Comparison of ENCODE assay signal across 8 cellular contexts in genomic region chr5:95631991-95632675, GRCh38. TPM values are rescaled to one million over a fixed set of nuclear protein-coding genes. Genes with fewer than 3 reads are reported as not detected.
DNase-seq lines count a peak whose midpoint lies in the region; ATAC-seq, FAIRE-seq and TF ChIP-seq lines count a peak whose summit lies in the region.

No MANE protein-coding gene starts in this region.

- intact Hi-C loops in GM12878 (cut with micrococcal nuclease; ENCODE audit: unreplicated experiment) (no loop called here), sciatic nerve (cut with DNase I) (no loop called here)

- no peak overlapping the region for H3K9ac ChIP-seq in GM12878 (ENCODE audit: control insufficient read depth, insufficient read depth, low read length)

- H3K27me3 ChIP-seq in GM12878 (replicated peaks in 1 of 2; ENCODE audit: control insufficient read depth in 2 of 2, insufficient read depth in 2 of 2, low read length in 1 of 2): no peaks in the 10 kb centered on the region

- H3K36me3 ChIP-seq in GM12878 (ENCODE audit: control insufficient read depth in 2 of 2, insufficient read depth in 2 of 2, low read length in 1 of 2): no peaks in the 10 kb centered on the region

- TF ChIP-seq CTCF in GM12878 (IDR thresholded peaks at IDR 0.05 in 2 of 3, conservative IDR thresholded peaks at IDR 0.05 in 1 of 3; ENCODE audit: control insufficient read depth in 2 of 3, extremely low read depth in 1 of 3, insufficient read depth in 1 of 3, low read depth in 3 of 3, low read length in 3 of 3): no peak

- TF ChIP-seq POLR2A in GM12878 (IDR thresholded peaks at IDR 0.05; ENCODE audit: low read depth, low read length): peak; percentile 61

- ATAC-seq in GM19324 (IDR thresholded peaks at IDR 0.05; ENCODE audit: low FRiP score, unreplicated experiment): peak; percentile 70
- ATAC-seq in HG03103 (IDR thresholded peaks at IDR 0.05; ENCODE audit: low read depth, unreplicated experiment): peak; percentile 81
- peak; percentile 98 for ATAC-seq in GM12878
- ATAC-seq in sciatic nerve: peak; percentile 55

- peak; percentile 75 for FAIRE-seq in GM12878 (lab: Jason Lieb, UNC)

- BruUV-seq in GM12878 (replicated peaks; lab: Mats Ljungman, UMichigan): no TSS peak

- TF ChIP-seq RAD21 in GM12878 (IDR thresholded peaks at IDR 0.05; ENCODE audit: insufficient read depth, low read depth, low read length): no peak

- no peak overlapping the region for H3K27ac ChIP-seq in GM12878 (ENCODE audit: control insufficient read depth, insufficient read depth)

- SMC1A ChIA-PET in GM12878 (lab: Charles Lee; ENCODE audit: uncharacterized antibody, unreplicated experiment): interaction anchor here (0.6 to 2.7 kb wide), 8 partner anchors 9 to 596 kb away, joined by 3 to 14 read pairs (median 3); no protein-coding TSS in a partner anchor

- DNase-seq in T-helper 9 cell (peak; percentile 53), GM12878 (ENCODE audit: low read depth, low spot score) (no peak), sciatic nerve (ENCODE audit: low spot score) (no peak), C1 segment of cervical spinal cord (lab: John Stamatoyannopoulos, UW) (no peak), NCI-H748 treated with DMSO at 0.1 percent for 48 hours (lab: John Stamatoyannopoulos, UW) (no peak), NCI-H2081 treated with DMSO at 0.1 percent for 48 hours (lab: John Stamatoyannopoulos, UW) (no peak)

- H3K4me1 ChIP-seq in GM12878 (ENCODE audit: control insufficient read depth, insufficient read depth, low read length): peaks cover 8% of the 10 kb centered on the region; the same call in 1 of the 2 replicates

- H3K4me2 ChIP-seq in GM12878 (ENCODE audit: control insufficient read depth, insufficient read depth): no peak overlapping the region

- H3K79me2 ChIP-seq in GM12878 (ENCODE audit: control insufficient read depth, insufficient read depth, low read length): no peaks in the 10 kb centered on the region

- H4K20me1 ChIP-seq in GM12878 (ENCODE audit: control insufficient read depth, insufficient read depth): no peaks in the 10 kb centered on the region

- peak overlapping the region; percentile 88 for H2AFZ ChIP-seq in GM12878 (ENCODE audit: control insufficient read depth, low read depth, low read length)

- RAD21 ChIA-PET in GM12878 (lab: Charles Lee; ENCODE audit: unreplicated experiment): interaction anchor here (1.1 kb wide), 1 partner anchor 12 kb away, joined by 3 read pairs; no protein-coding TSS in a partner anchor

- in situ Hi-C loops in GM12878 (cut with MboI): no loop called here

- H3K4me3 ChIP-seq in GM12878: no peak overlapping the region

- CTCF ChIA-PET in GM12878 (lab: Yijun Ruan, JAX): interaction anchor here (0.6 to 2.1 kb wide), 5 partner anchors 9 to 99 kb away, joined by 4 to 20 read pairs (median 4); partner anchors contain the start of genes RFESD and RHOBTB3

- peaks cover 6% of the 10 kb centered on the region; the same call in 2 of the 3 replicates for H3K9me3 ChIP-seq in GM12878 (replicated peaks; ENCODE audit: control insufficient read depth, insufficient read depth, low read length)

- TF ChIP-seq EP300 in GM12878 (IDR thresholded peaks at IDR 0.05; ENCODE audit: borderline replicate concordance in 1 of 2, control insufficient read depth in 1 of 2, low read depth in 2 of 2, low read length in 2 of 2): no peak

- POLR2A ChIA-PET in GM12878 (lab: Charles Lee): no interaction called here

- WGBS in GM12878 (ENCODE audit: insufficient coverage, insufficient replicate concordance, low lambda C conversion rate, missing lambda C conversion rate): 74% methylated on average over 4 of the region's 4 CpGs

TF ChIP-seq in GM12878, 131 proteins besides CTCF, POLR2A, EP300 and RAD21 (continues in another document):
- TF ChIP-seq ZNF24 (IDR thresholded peaks at IDR 0.05): no peak

RNA-seq across cellular contexts. Expression of gene GPR150, which starts 12.2 kb away (rescaled TPM):
- total RNA-seq in GM12878 (2013; cell fraction: nucleolus; rRNA removed): 1.4 TPM in 2 replicates
- 0.82 and 1.1 TPM in 2 replicates for total RNA-seq in GM12878 (2014; rRNA removed)
- 0.13 and 0.18 TPM in 2 replicates for total RNA-seq in GM12878 (2014; rRNA removed; fragmentation: Illumina TruSeq; extraction: Trizol)
- total RNA-seq in GM12878 (2021): 0.92 and 1.3 TPM in 2 replicates
- polyA plus RNA-seq in GM12878 (2011; ENCODE audit: low read depth): 0.12 TPM
- 0.08 and 0.16 TPM in 2 replicates for polyA plus RNA-seq in GM12878 (2011; rRNA removed)
- 0.12 TPM in 2 replicates for polyA plus RNA-seq in GM12878 (2011; cell fraction: cytosol; rRNA removed)
- polyA plus RNA-seq in GM12878 (2011; cell fraction: nucleus; rRNA removed): 0.67 TPM in 2 replicates
- 0.46 and 0.49 TPM in 2 replicates for polyA plus RNA-seq in GM12878 (2012)
- polyA plus RNA-seq in GM12878 (2014; fragmentation: Illumina TruSeq; extraction: Trizol): 0.37 and 0.43 TPM in 2 replicates
- under 1 TPM in 1 of 2 experiments, not detected in 1; 0.13 TPM for polyA plus RNA-seq in GM12878 (2014; fragmentation: Nextera tagmentation; extraction: Ambion mirVana)
- polyA plus RNA-seq in GM12878 (2014; rRNA removed): 0.77 and 1.1 TPM in 2 replicates
- under 1 TPM; 0.16 to 0.76 TPM for polyA plus RNA-seq in GM12878 (2016; fragmentation: Nextera tagmentation; extraction: Ambion mirVana)
- 0.15 TPM in 1 of 2 replicates, not detected in the other for polyA minus RNA-seq in GM12878 (2011; rRNA and poly(A)+ RNA removed)
- polyA minus RNA-seq in GM12878 (2011; cell fraction: cytosol; rRNA and poly(A)+ RNA removed): not detected in 2 replicates
- 0.97 and 1.4 TPM in 2 replicates for polyA minus RNA-seq in GM12878 (2011; cell fraction: nucleus; rRNA and poly(A)+ RNA removed)
- total RNA-seq in sciatic nerve: 0.49 TPM

RNA-seq across cellular contexts. Expression of gene RFESD, which starts 14.4 kb away (rescaled TPM):
- total RNA-seq in GM12878 (2013; cell fraction: nucleolus; rRNA removed): 16.6 and 20.0 TPM in 2 replicates
- 3.3 and 3.4 TPM in 2 replicates for total RNA-seq in GM12878 (2014; rRNA removed)
- 3.9 and 4.2 TPM in 2 replicates for total RNA-seq in GM12878 (2014; rRNA removed; fragmentation: Illumina TruSeq; extraction: Trizol)
- 2.9 and 5.7 TPM in 2 replicates for total RNA-seq in GM12878 (2021)
- polyA plus RNA-seq in GM12878 (2011; ENCODE audit: low read depth): 1.9 TPM
- polyA plus RNA-seq in GM12878 (2011; rRNA removed): 5.7 and 10.9 TPM in 2 replicates
- 1.7 and 2.4 TPM in 2 replicates for polyA plus RNA-seq in GM12878 (2011; cell fraction: cytosol; rRNA removed)
- 3.9 and 4.3 TPM in 2 replicates for polyA plus RNA-seq in GM12878 (2011; cell fraction: nucleus; rRNA removed)
- 2.7 and 3.0 TPM in 2 replicates for polyA plus RNA-seq in GM12878 (2012)
- 1.9 and 3.3 TPM in 2 replicates for polyA plus RNA-seq in GM12878 (2014; fragmentation: Illumina TruSeq; extraction: Trizol)
- 10 to 100 TPM; 14.0 to 14.7 TPM for polyA plus RNA-seq in GM12878 (2014; fragmentation: Nextera tagmentation; extraction: Ambion mirVana)
- 1.4 and 1.9 TPM in 2 replicates for polyA plus RNA-seq in GM12878 (2014; rRNA removed)
- polyA plus RNA-seq in GM12878 (2016; fragmentation: Nextera tagmentation; extraction: Ambion mirVana): 1 to 10 TPM; 5.9 to 6.8 TPM
- 2.7 and 5.3 TPM in 2 replicates for polyA minus RNA-seq in GM12878 (2011; rRNA and poly(A)+ RNA removed)
- 0.62 and 0.67 TPM in 2 replicates for polyA minus RNA-seq in GM12878 (2011; cell fraction: cytosol; rRNA and poly(A)+ RNA removed)
- polyA minus RNA-seq in GM12878 (2011; cell fraction: nucleus; rRNA and poly(A)+ RNA removed): 4.0 and 4.4 TPM in 2 replicates
- total RNA-seq in sciatic nerve: 3.9 TPM

RNA-seq across cellular contexts. Expression of gene SPATA9, which starts 50.7 kb away (rescaled TPM):
- 0.81 TPM in 1 of 2 replicates, not detected in the other for total RNA-seq in GM12878 (2013; cell fraction: nucleolus; rRNA removed)
- total RNA-seq in GM12878 (2014; rRNA removed) (0.11 and 0.16 TPM in 2 replicates), GM12878 (2014; rRNA removed; fragmentation: Illumina TruSeq; extraction: Trizol) (0.18 TPM in 1 of 2 replicates, not detected in the other), GM12878 (2021) (0.35 TPM in 1 of 2 replicates, not detected in the other), sciatic nerve (1.6 TPM)
- not detected for polyA plus RNA-seq in GM12878 (2011; ENCODE audit: low read depth)
- polyA plus RNA-seq in GM12878 (2011; rRNA removed) (0.33 and 0.46 TPM in 2 replicates), GM12878 (2014; fragmentation: Illumina TruSeq; extraction: Trizol) (0.13 TPM in 1 of 2 replicates, not detected in the other), GM12878 (2014; fragmentation: Nextera tagmentation; extraction: Ambion mirVana) (under 1 TPM; 0.16 to 0.49 TPM), GM12878 (2014; rRNA removed) (0.15 and 0.22 TPM in 2 replicates), GM12878 (2016; fragmentation: Nextera tagmentation; extraction: Ambion mirVana) (under 1 TPM; 0.16 to 0.24 TPM)
- polyA plus RNA-seq in GM12878 (2011; cell fraction: cytosol; rRNA removed): 0.15 and 0.45 TPM in 2 replicates
- 0.34 and 0.39 TPM in 2 replicates for polyA plus RNA-seq in GM12878 (2011; cell fraction: nucleus; rRNA removed)
- 0.25 and 0.53 TPM in 2 replicates for polyA plus RNA-seq in GM12878 (2012)
- polyA minus RNA-seq in GM12878 (2011; rRNA and poly(A)+ RNA removed): not detected in 2 replicates
- polyA minus RNA-seq in GM12878 (2011; cell fraction: cytosol; rRNA and poly(A)+ RNA removed): not detected in 2 replicates
- polyA minus RNA-seq in GM12878 (2011; cell fraction: nucleus; rRNA and poly(A)+ RNA removed): 0.57 TPM in 1 of 2 replicates, not detected in the other
